Comparison of ENCODE assay signal across 9 cellular contexts in genomic region chr10:69222157-69223027, GRCh38. TPM values are rescaled to one million over a fixed set of nuclear protein-coding genes. Genes with fewer than 3 reads are reported as not detected.
DNase-seq lines count a peak whose midpoint lies in the region; ATAC-seq, FAIRE-seq and TF ChIP-seq lines count a peak whose summit lies in the region.
"Had no signal": no experiment of that assay in that cellular context is flagged by ENCODE, and none has a peak within 500 bp of the region (broad histone marks: within the 10 kb centered on the region; RNA-seq: fewer than 3 reads in every experiment).

No MANE protein-coding gene starts in this region.

- DNase-seq in 8988T (peak; percentile 45), GM12891 (ENCODE audit: insufficient read length, low spot score) (peak; percentile 66), NB4 (ENCODE audit: low read depth) (peak; percentile 88), dermis microvascular lymphatic vessel endothelial cell (ENCODE audit: low read depth in 2 of 2) (peak; percentile 29 to 72)
- DNase-seq in activated CD4-positive, alpha-beta T cell treated with anti-CD3 and anti-CD28 coated beads for 4 hours = peak; percentile 75 to 76

- ATAC-seq in HG02623 (IDR thresholded peaks at IDR 0.05; ENCODE audit: unreplicated experiment) = peak; percentile 92

- H3K27ac ChIP-seq in muscle layer of duodenum (ENCODE audit: low read length) = peak overlapping the region; percentile 81
- H3K27ac ChIP-seq: SJCRH30 had no signal

- H3K4me3 Mint-ChIP-seq in stimulated activated naive CD8-positive, alpha-beta T cell treated with anti-CD3 and anti-CD28 coated beads, Interleukin-15, Interleukin-2, amounts not matched to agents 100 ng/mL and 50 ng/mL, for 24 hours = peak overlapping the region; percentile 63

- H3K9me3 Mint-ChIP-seq in stimulated activated naive CD8-positive, alpha-beta T cell treated with anti-CD3 and anti-CD28 coated beads, Interleukin-15, Interleukin-2, amounts not matched to agents 100 ng/mL and 50 ng/mL, for 24 hours = no peaks in the 10 kb centered on the region

- no peaks in the 10 kb centered on the region for H3K36me3 Mint-ChIP-seq in stimulated activated naive CD8-positive, alpha-beta T cell treated with anti-CD3 and anti-CD28 coated beads, Interleukin-15, Interleukin-2, amounts not matched to agents 100 ng/mL and 50 ng/mL, for 24 hours (ENCODE audit: low read depth)

- FAIRE-seq in GM12891 (lab: Jason Lieb, UNC) = peak; percentile 96

- peaks cover 38% of the 10 kb centered on the region for H3K4me1 Mint-ChIP-seq in stimulated activated naive CD8-positive, alpha-beta T cell treated with anti-CD3 and anti-CD28 coated beads, Interleukin-15, Interleukin-2, amounts not matched to agents 100 ng/mL and 50 ng/mL, for 24 hours (ENCODE audit: low read depth)

- H3K27me3 ChIP-seq in muscle layer of duodenum (ENCODE audit: low read depth, low read length) = no peaks in the 10 kb centered on the region
- H3K27me3 ChIP-seq: SJCRH30 had no signal

- H3K9me3 ChIP-seq in muscle layer of duodenum (ENCODE audit: control insufficient read depth in 1 of 2, low read length in 2 of 2) = no peaks in the 10 kb centered on the region
- H3K9me3 ChIP-seq: SJCRH30 had no signal

- TF ChIP-seq CTCF in NB4 (IDR thresholded peaks at IDR 0.05; ENCODE audit: low read depth, low read length) = peak; percentile 82

- H3K4me3 ChIP-seq in NB4 (ENCODE audit: low read depth, low read length) (peak overlapping the region; percentile 33), muscle layer of duodenum (ENCODE audit: low read depth in 1 of 2, low read length in 2 of 2) (peak overlapping the region in 1 of 2 donors; percentile 47)
- H3K4me3 ChIP-seq: SJCRH30 had no signal

- no peaks in the 10 kb centered on the region for H3K36me3 ChIP-seq in muscle layer of duodenum (ENCODE audit: control insufficient read depth in 1 of 2, insufficient read depth in 2 of 2, low read length in 2 of 2)
- H3K36me3 ChIP-seq: SJCRH30 had no signal

- peak overlapping the region; percentile 87 for H3K27ac Mint-ChIP-seq in stimulated activated naive CD8-positive, alpha-beta T cell treated with anti-CD3 and anti-CD28 coated beads, Interleukin-15, Interleukin-2, amounts not matched to agents 100 ng/mL and 50 ng/mL, for 24 hours

- no peaks in the 10 kb centered on the region for H3K27me3 Mint-ChIP-seq in stimulated activated naive CD8-positive, alpha-beta T cell treated with anti-CD3 and anti-CD28 coated beads, Interleukin-15, Interleukin-2, amounts not matched to agents 100 ng/mL and 50 ng/mL, for 24 hours

- TF ChIP-seq POLR2A in GM12891 (IDR thresholded peaks at IDR 0.05; ENCODE audit: low read depth, low read length) (peak; percentile 76), NB4 (IDR thresholded peaks at IDR 0.05; ENCODE audit: extremely low read depth, insufficient read length) (no peak)

- peaks cover 0 to 6% of the 10 kb centered on the region in 2 donors for H3K4me1 ChIP-seq in muscle layer of duodenum (ENCODE audit: control insufficient read depth in 1 of 2, insufficient read depth in 2 of 2, low read length in 2 of 2)

TF ChIP-seq in GM12891, 5 proteins besides CTCF, POLR2A, EP300 and RAD21:
- peak; percentile 27; the same call in 1 of the 2 replicates for TF ChIP-seq TAF1 (IDR thresholded peaks at IDR 0.05; ENCODE audit: low read depth, low read length)
- TF ChIP-seq POU2F2 (IDR thresholded peaks at IDR 0.05; ENCODE audit: low read depth, low read length) = no peak
- 0 out of 2 replicates have a peak, but pooled peaks have one; percentile 30 for TF ChIP-seq POLR2AphosphoS5 (IDR thresholded peaks at IDR 0.05; ENCODE audit: low read depth, low read length)
- TF ChIP-seq SPI1 (IDR thresholded peaks at IDR 0.05; ENCODE audit: low read depth, low read length) = peak; percentile 69
- peak; percentile 9 for TF ChIP-seq PAX5 (IDR thresholded peaks at IDR 0.05; ENCODE audit: insufficient read depth, low read length, severe bottlenecking)

RNA-seq across cellular contexts. Expression of gene HKDC1, which starts 2.3 kb away (rescaled TPM):
- 0.06 TPM for polyA plus RNA-seq in GM12891 (2012; ENCODE audit: low read depth, missing spikeins)
- 0.13 TPM in 1 of 2 replicates, not detected in the other for total RNA-seq in dermis microvascular lymphatic vessel endothelial cell

RNA-seq across cellular contexts. Expression of gene SUPV3L1, which starts 42.4 kb away (rescaled TPM):
- polyA plus RNA-seq in GM12891 (2012; ENCODE audit: low read depth, missing spikeins) = 26.3 TPM
- 18.4 and 18.8 TPM in 2 replicates for total RNA-seq in dermis microvascular lymphatic vessel endothelial cell

RNA-seq across cellular contexts. Expression of gene HK1, which starts 55.9 kb away (rescaled TPM):
- polyA plus RNA-seq in GM12891 (2012; ENCODE audit: low read depth, missing spikeins) = 85.5 TPM
- total RNA-seq in dermis microvascular lymphatic vessel endothelial cell = 97.1 and 113 TPM in 2 replicates
